In genomic region chr16:74999683-75000480, GRCh38 we compare ENCODE assay signal across 1 cellular context.
A peak's percentile ranks its signal among the peaks of the same experiment; 100 is the strongest.
TF ChIP-seq lines count a peak whose summit lies in the region.

No MANE protein-coding gene starts in this region.

TF ChIP-seq in HepG2, 621 proteins besides CTCF, POLR2A, EP300 and RAD21 (continues in another document):
- TF ChIP-seq ZNF724P (CRISPR knock-in tag; IDR thresholded peaks at IDR 0.05; ENCODE audit: borderline replicate concordance) (peak; percentile 76), KDM2A (CRISPR knock-in tag; IDR thresholded peaks at IDR 0.05; ENCODE audit: borderline replicate concordance, low read depth) (peak; percentile 16; the same call in 1 of the 2 replicates), HMGXB4 (CRISPR knock-in tag; IDR thresholded peaks at IDR 0.05; ENCODE audit: borderline replicate concordance in 1 of 2, low read depth in 1 of 2) (peak; percentile 11 to 66; a peak in 2 of 4 replicates), HNRNPL (IDR thresholded peaks at IDR 0.05; ENCODE audit: low read depth, low read length) (peak; percentile 69; the same call in 1 of the 2 replicates), ETS1 (CRISPR knock-in tag; IDR thresholded peaks at IDR 0.05) (no peak), ERF (CRISPR knock-in tag; IDR thresholded peaks at IDR 0.05) (0 out of 2 replicates have a peak, but pooled peaks have one; percentile 34), ZNF17 (CRISPR knock-in tag; IDR thresholded peaks at IDR 0.05) (no peak), IKZF1 (IDR thresholded peaks at IDR 0.05) (no peak), RERE (CRISPR knock-in tag; IDR thresholded peaks at IDR 0.05; ENCODE audit: low read depth) (no peak), MED13 (CRISPR knock-in tag; IDR thresholded peaks at IDR 0.05) (no peak), SMC3 (IDR thresholded peaks at IDR 0.05; ENCODE audit: low read length) (no peak), MIER3 (CRISPR knock-in tag; IDR thresholded peaks at IDR 0.05; ENCODE audit: borderline replicate concordance) (0 out of 2 replicates have a peak, but pooled peaks have one; percentile 17), SOX5 (CRISPR knock-in tag; IDR thresholded peaks at IDR 0.05; ENCODE audit: borderline replicate concordance) (no peak), HNF4G (IDR thresholded peaks at IDR 0.05; ENCODE audit: borderline replicate concordance, low read depth, low read length) (no peak), HNF4G (CRISPR knock-in tag; IDR thresholded peaks at IDR 0.05; ENCODE audit: borderline replicate concordance, low read depth) (no peak), HMGXB3 (CRISPR knock-in tag; IDR thresholded peaks at IDR 0.05; ENCODE audit: borderline replicate concordance) (peak; percentile 26; the same call in 1 of the 2 replicates), MATR3 (CRISPR knock-in tag; IDR thresholded peaks at IDR 0.05) (no peak), ZBTB34 (CRISPR knock-in tag; IDR thresholded peaks at IDR 0.05) (no peak), CENPBD1 (CRISPR knock-in tag; IDR thresholded peaks at IDR 0.05; ENCODE audit: borderline replicate concordance, low read depth) (no peak), GFI1 (CRISPR knock-in tag; IDR thresholded peaks at IDR 0.05; ENCODE audit: borderline replicate concordance) (no peak), CEBPZ (IDR thresholded peaks at IDR 0.05; ENCODE audit: low read length) (no peak)
- TF ChIP-seq, protein P1, sequence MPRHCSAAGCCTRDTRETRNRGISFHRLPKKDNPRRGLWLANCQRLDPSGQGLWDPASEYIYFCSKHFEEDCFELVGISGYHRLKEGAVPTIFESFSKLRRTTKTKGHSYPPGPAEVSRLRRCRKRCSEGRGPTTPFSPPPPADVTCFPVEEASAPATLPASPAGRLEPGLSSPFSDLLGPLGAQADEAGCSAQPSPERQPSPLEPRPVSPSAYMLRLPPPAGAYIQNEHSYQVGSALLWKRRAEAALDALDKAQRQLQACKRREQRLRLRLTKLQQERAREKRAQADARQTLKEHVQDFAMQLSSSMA (CRISPR knock-in tag; IDR thresholded peaks at IDR 0.05): no peak
- TF ChIP-seq, protein P2, sequence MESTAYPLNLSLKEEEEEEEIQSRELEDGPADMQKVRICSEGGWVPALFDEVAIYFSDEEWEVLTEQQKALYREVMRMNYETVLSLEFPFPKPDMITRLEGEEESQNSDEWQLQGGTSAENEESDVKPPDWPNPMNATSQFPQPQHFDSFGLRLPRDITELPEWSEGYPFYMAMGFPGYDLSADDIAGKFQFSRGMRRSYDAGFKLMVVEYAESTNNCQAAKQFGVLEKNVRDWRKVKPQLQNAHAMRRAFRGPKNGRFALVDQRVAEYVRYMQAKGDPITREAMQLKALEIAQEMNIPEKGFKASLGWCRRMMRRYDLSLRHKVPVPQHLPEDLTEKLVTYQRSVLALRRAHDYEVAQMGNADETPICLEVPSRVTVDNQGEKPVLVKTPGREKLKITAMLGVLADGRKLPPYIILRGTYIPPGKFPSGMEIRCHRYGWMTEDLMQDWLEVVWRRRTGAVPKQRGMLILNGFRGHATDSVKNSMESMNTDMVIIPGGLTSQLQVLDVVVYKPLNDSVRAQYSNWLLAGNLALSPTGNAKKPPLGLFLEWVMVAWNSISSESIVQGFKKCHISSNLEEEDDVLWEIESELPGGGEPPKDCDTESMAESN (CRISPR knock-in tag; conservative IDR thresholded peaks at IDR 0.05): peak; percentile 0; the same call in 1 of the 2 replicates
- TF ChIP-seq, protein P3, sequence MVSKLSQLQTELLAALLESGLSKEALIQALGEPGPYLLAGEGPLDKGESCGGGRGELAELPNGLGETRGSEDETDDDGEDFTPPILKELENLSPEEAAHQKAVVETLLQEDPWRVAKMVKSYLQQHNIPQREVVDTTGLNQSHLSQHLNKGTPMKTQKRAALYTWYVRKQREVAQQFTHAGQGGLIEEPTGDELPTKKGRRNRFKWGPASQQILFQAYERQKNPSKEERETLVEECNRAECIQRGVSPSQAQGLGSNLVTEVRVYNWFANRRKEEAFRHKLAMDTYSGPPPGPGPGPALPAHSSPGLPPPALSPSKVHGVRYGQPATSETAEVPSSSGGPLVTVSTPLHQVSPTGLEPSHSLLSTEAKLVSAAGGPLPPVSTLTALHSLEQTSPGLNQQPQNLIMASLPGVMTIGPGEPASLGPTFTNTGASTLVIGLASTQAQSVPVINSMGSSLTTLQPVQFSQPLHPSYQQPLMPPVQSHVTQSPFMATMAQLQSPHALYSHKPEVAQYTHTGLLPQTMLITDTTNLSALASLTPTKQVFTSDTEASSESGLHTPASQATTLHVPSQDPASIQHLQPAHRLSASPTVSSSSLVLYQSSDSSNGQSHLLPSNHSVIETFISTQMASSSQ (IDR thresholded peaks at IDR 0.05; ENCODE audit: low read depth): no peak
- TF ChIP-seq, protein P3 (CRISPR knock-in tag; IDR thresholded peaks at IDR 0.05; ENCODE audit: borderline replicate concordance): 0 out of 2 replicates have a peak, but pooled peaks have one; percentile 28
